ENCODE assay signal across 21 cellular contexts in the genomic region with DNA sequence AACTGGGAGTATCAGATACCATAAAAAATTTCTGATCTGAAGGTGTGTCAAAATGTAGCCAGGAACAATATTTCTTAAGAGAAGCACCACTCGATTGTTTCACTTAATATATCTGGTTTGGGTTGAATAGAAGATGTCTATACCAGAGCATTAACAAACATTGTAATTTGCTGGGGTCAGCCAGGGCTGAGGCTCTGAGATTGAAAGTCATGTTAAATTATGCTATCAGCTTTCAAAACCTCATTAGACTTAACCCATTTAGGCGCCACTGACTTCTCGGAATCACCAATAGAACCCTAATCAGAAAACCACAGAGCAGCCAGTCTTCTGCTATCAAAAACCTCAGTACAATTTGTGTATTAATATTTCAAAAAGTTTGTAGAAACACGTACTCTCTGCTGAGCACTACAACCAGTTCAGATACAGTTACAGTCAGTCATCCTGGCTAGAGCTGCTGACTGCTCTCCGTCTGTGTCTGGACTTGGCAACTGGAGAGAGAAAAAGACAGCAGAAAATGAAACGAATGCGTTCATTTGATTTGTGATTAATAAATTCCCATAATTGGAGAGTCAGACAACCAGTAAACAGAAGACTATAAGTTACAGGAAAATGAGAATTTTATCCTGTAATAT.
DNase-seq lines count a peak whose midpoint lies in the region; ATAC-seq and TF ChIP-seq lines count a peak whose summit lies in the region.
"Had no signal": no experiment of that assay in that cellular context is flagged by ENCODE, and none has a peak within 500 bp of the region (broad histone marks: within the 10 kb centered on the region; RNA-seq: fewer than 3 reads in every experiment).

No MANE protein-coding gene starts in this region.

- ATAC-seq in DND-41 (ENCODE audit: insufficient read depth, low read depth) (peak; percentile 81), GM18502 (IDR thresholded peaks at IDR 0.05; ENCODE audit: poor library complexity, unreplicated experiment) (no peak), HG02642 (IDR thresholded peaks at IDR 0.05; ENCODE audit: poor library complexity, unreplicated experiment) (no peak)
- ATAC-seq: activated CD4-positive, CD25-positive, alpha-beta regulatory T cell treated with anti-CD3 and anti-CD28 coated beads, Interleukin-2, amount 50 U/mL, for 24 hours; activated CD8-positive, alpha-beta T cell treated with anti-CD3 and anti-CD28 coated beads for 36 hours had no signal

- H3K79me2 ChIP-seq in DND-41 (ENCODE audit: insufficient read depth, low read length) (no peaks in the 10 kb centered on the region), SU-DHL-6 (ENCODE audit: insufficient read depth, low read length) (no peaks in the 10 kb centered on the region)

- H2AFZ ChIP-seq in DND-41 (ENCODE audit: low read depth, low read length), result peak overlapping the region; percentile 13; the same call in 1 of the 2 replicates
- peak overlapping the region; percentile 26 for H2AFZ ChIP-seq in SU-DHL-6 (ENCODE audit: low read depth, low read length, severe bottlenecking)

- H3K4me2 ChIP-seq in DND-41 (ENCODE audit: insufficient read depth, low read length) (peak overlapping the region; percentile 41), SU-DHL-6 (ENCODE audit: low read depth, low read length, poor library complexity, severe bottlenecking) (no peak overlapping the region)

- H3F3A ChIP-seq in SU-DHL-6 (ENCODE audit: insufficient read depth), result no peaks in the 10 kb centered on the region

- H4K20me1 ChIP-seq in DND-41 (ENCODE audit: insufficient read depth, low read length), result no peaks in the 10 kb centered on the region
- H4K20me1 ChIP-seq in SU-DHL-6 (ENCODE audit: low read depth, low read length), result no peaks in the 10 kb centered on the region

- 0 out of 2 replicates have a peak overlapping the region, but pooled peaks have one; percentile 2 for H3K9ac ChIP-seq in DND-41 (ENCODE audit: low read depth, low read length)
- H3K9ac ChIP-seq in SU-DHL-6 (ENCODE audit: low read length), result no peak overlapping the region

- H3K27ac ChIP-seq in DND-41 (ENCODE audit: low read length) (peak overlapping the region; percentile 31), SU-DHL-6 (ENCODE audit: low read depth, low read length) (no peak overlapping the region)
- H3K27ac ChIP-seq: esophagus muscularis mucosa, left ventricle myocardium inferior had no signal

- H3K4me3 ChIP-seq in DND-41 (ENCODE audit: low read depth in 1 of 2, low read length in 2 of 2) (no peak overlapping the region), SU-DHL-6 (ENCODE audit: insufficient read depth, low read length, poor library complexity, severe bottlenecking) (no peak overlapping the region)
- H3K4me3 ChIP-seq: esophagus muscularis mucosa, HAP-1, left ventricle myocardium inferior had no signal

- TF ChIP-seq CTCF in DND-41 (IDR thresholded peaks at IDR 0.05; ENCODE audit: borderline replicate concordance, extremely low read depth, low read length, poor library complexity, severe bottlenecking) (no peak), SU-DHL-6 (IDR thresholded peaks at IDR 0.05; ENCODE audit: insufficient read depth, low read length, poor library complexity, severe bottlenecking) (no peak)

- no peaks in the 10 kb centered on the region for H3K9me2 ChIP-seq in SU-DHL-6 (replicated peaks; ENCODE audit: insufficient read depth, low read length)

- H3K4me1 ChIP-seq in DND-41 (ENCODE audit: insufficient read depth, low read length), result peaks cover 19% of the 10 kb centered on the region
- H3K4me1 ChIP-seq: esophagus muscularis mucosa, left ventricle myocardium inferior had no signal

- H3K36me3 ChIP-seq in DND-41 (ENCODE audit: insufficient read depth, low read length) (no peaks in the 10 kb centered on the region), SU-DHL-6 (ENCODE audit: low read length) (no peaks in the 10 kb centered on the region)
- H3K36me3 ChIP-seq: esophagus muscularis mucosa, HAP-1, left ventricle myocardium inferior had no signal

- H3K27me3 ChIP-seq in DND-41 (ENCODE audit: insufficient read depth, low read length, poor library complexity) (no peaks in the 10 kb centered on the region), SU-DHL-6 (ENCODE audit: low read length) (no peaks in the 10 kb centered on the region)
- H3K27me3 ChIP-seq: esophagus muscularis mucosa had no signal

- DNase-seq in DND-41 (peak; percentile 37), LHCN-M2 (ENCODE audit: low read depth) (peak; percentile 70), left kidney (ENCODE audit: low read depth, low spot score) (peak; percentile 25), NCI-H2171 treated with DMSO at 0.1 percent for 48 hours (lab: John Stamatoyannopoulos, UW) (no peak)
- DNase-seq: activated CD8-positive, alpha-beta T cell treated with anti-CD3 and anti-CD28 coated beads for 36 hours; activated naive CD4-positive, alpha-beta T cell; amygdala; caudate nucleus; CD8-positive, alpha-beta memory T cell; left ventricle myocardium inferior; NCI-H1417 treated with DMSO at 0.1 percent for 48 hours; NCI-H2227 treated with DMSO at 0.1 percent for 48 hours; stimulated activated CD4-positive, alpha-beta T cell treated with anti-CD3 and anti-CD28 coated beads, Interleukin-2, amount 100 ng/mL, for 24 hours; stimulated activated naive CD4-positive, alpha-beta T cell; T-helper 9 cell had no signal

- H3K9me3 ChIP-seq in DND-41 (ENCODE audit: insufficient read depth, low read length, severe bottlenecking), result no peaks in the 10 kb centered on the region
- H3K9me3 ChIP-seq in SU-DHL-6 (ENCODE audit: insufficient read depth, low read length), result no peaks in the 10 kb centered on the region
- H3K9me3 ChIP-seq: esophagus muscularis mucosa, HAP-1, left ventricle myocardium inferior had no signal
